ENCODE assay signal across 8 cellular contexts in the genomic region with DNA sequence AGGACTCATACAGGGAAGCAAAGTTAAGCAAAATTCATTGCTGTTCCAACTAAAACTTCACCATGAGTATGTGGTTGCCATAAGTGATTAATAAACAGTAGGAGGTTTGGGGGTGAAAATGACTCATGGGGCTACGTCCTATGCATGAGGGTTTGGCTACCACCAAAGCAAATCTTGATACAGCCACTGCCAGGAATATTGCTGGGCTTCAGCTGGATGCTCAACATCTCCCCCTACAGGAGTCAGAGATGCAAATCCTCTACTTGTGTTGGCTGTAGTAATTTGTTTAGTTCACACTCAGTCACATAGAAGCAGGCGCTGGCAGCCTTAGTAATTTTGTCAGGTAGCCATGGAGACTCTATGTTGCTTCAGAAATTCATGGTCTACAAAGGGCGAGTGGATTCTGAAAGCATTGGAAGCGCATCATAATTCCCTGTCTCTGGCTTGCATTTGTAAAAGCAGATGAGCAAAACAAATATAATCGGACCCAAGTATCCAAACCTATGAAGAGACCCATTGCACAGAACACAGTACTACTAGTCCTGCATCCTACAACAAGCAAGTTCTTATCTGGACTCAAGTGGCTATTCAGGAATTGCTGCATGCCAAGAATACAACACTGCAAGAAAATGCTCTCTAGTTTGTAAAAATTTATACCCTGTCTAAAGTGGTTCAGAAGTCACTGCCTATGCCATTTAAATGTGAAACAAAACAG.
DNase-seq lines count a peak whose midpoint lies in the region; ATAC-seq and TF ChIP-seq lines count a peak whose summit lies in the region.

No MANE protein-coding gene starts in this region.

- H3K27ac Mint-ChIP-seq in activated naive CD4-positive, alpha-beta T cell treated with anti-CD3 and anti-CD28 coated beads, Interleukin-2, amount 50 U/mL, for 24 hours, result peak overlapping the region; percentile 94

- H3K9ac ChIP-seq in rectal smooth muscle tissue (ENCODE audit: low read length), result no peak overlapping the region

- ATAC-seq in Right ventricle myocardium superior (ENCODE audit: poor library complexity) (peak; percentile 63), GM21526 (IDR thresholded peaks at IDR 0.05; ENCODE audit: low FRiP score, unreplicated experiment) (no peak)

- H3K27me3 ChIP-seq in SJSA1 (replicated peaks), result no peaks in the 10 kb centered on the region
- no peaks in the 10 kb centered on the region for H3K27me3 ChIP-seq in rectal smooth muscle tissue (ENCODE audit: control insufficient read depth, insufficient read depth, low read length)

- no peaks in the 10 kb centered on the region for H3K36me3 Mint-ChIP-seq in activated naive CD4-positive, alpha-beta T cell treated with anti-CD3 and anti-CD28 coated beads, Interleukin-2, amount 50 U/mL, for 24 hours

- H3K27me3 Mint-ChIP-seq in activated naive CD4-positive, alpha-beta T cell treated with anti-CD3 and anti-CD28 coated beads, Interleukin-2, amount 50 U/mL, for 24 hours, result no peaks in the 10 kb centered on the region

- peak; percentile 21 for DNase-seq in 8988T
- DNase-seq in HS-27A (ENCODE audit: low read depth), result peak; percentile 78
- peak in 1 of 2 experiments; percentile 34 for DNase-seq in SJSA1 (ENCODE audit: low read depth in 1 of 2, low spot score in 2 of 2)
- DNase-seq in Right ventricle myocardium superior, result no peak

- H3K4me1 Mint-ChIP-seq in activated naive CD4-positive, alpha-beta T cell treated with anti-CD3 and anti-CD28 coated beads, Interleukin-2, amount 50 U/mL, for 24 hours, result peaks cover 57% of the 10 kb centered on the region

- TF ChIP-seq CTCF in GM12873 (IDR thresholded peaks at IDR 0.05; ENCODE audit: insufficient read depth, low read depth, low read length, missing control alignments), result peak; percentile 90

- peak overlapping the region; percentile 53 for H3K4me3 Mint-ChIP-seq in activated naive CD4-positive, alpha-beta T cell treated with anti-CD3 and anti-CD28 coated beads, Interleukin-2, amount 50 U/mL, for 24 hours

- intact Hi-C loops in Right ventricle myocardium superior (cut with DNase I), result no loop called here

- H3K4me3 ChIP-seq in SJSA1 (no peak overlapping the region), rectal smooth muscle tissue (ENCODE audit: low read length) (no peak overlapping the region)

- peaks cover 22% of the 10 kb centered on the region for H3K4me1 ChIP-seq in SJSA1 (replicated peaks)
- peaks cover 11% of the 10 kb centered on the region for H3K4me1 ChIP-seq in rectal smooth muscle tissue (ENCODE audit: control insufficient read depth, insufficient read depth, low read length)

- H3K36me3 ChIP-seq in SJSA1, result no peaks in the 10 kb centered on the region
- H3K36me3 ChIP-seq in rectal smooth muscle tissue (ENCODE audit: control insufficient read depth, insufficient read depth, low read length), result no peaks in the 10 kb centered on the region

- H3K27ac ChIP-seq in SJSA1 (peak overlapping the region; percentile 52), rectal smooth muscle tissue (ENCODE audit: low read depth, low read length) (peak overlapping the region; percentile 28)

- no peaks in the 10 kb centered on the region for H3K9me3 ChIP-seq in SJSA1 (replicated peaks)

- peaks cover 5% of the 10 kb centered on the region for H3K9me3 Mint-ChIP-seq in activated naive CD4-positive, alpha-beta T cell treated with anti-CD3 and anti-CD28 coated beads, Interleukin-2, amount 50 U/mL, for 24 hours
